20 cellular contexts compared by ENCODE assay signal in the genomic region with DNA sequence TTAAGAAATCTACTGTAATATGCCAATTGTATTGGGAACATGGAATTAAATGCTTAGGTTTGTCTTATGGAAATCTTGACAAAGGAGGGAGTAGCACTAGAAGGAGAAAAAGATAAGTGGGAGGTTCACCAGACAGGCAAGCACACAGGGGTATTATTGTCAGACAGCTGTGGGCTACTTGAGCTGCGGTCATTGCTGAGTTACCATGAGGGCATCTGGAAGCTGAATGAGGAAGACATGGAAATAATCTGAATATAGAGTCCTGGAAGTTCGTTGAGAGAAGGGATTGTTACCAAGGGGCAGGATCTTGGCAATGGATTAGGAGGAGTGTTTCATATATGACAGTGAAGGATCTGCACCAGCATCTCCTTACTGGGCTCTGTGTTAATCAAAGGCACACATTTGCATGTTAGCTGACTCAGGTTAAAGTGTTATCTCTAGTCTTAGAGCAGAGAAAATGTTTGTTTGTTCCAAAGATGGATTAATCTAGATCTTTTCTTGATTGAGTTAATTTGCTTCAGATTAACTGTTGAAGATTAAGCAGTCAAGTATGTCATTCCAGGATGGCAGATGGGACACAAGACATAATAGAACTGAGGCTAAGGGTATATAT. TPM values are rescaled to one million over a fixed set of nuclear protein-coding genes. Genes with fewer than 3 reads are reported as not detected.
DNase-seq lines count a peak whose midpoint lies in the region; ATAC-seq and TF ChIP-seq lines count a peak whose summit lies in the region.
"Had no signal": no experiment of that assay in that cellular context is flagged by ENCODE, and none has a peak within 500 bp of the region (broad histone marks: within the 10 kb centered on the region; RNA-seq: fewer than 3 reads in every experiment).

No MANE protein-coding gene starts in this region.

- in situ Hi-C loops in IMR-90 (cut with MboI; ENCODE audit: low sequenced_read_pairs) = no loop called here

- peak overlapping the region; percentile 2; the same call in 1 of the 2 replicates for H3K4ac ChIP-seq in IMR-90 (ENCODE audit: low read depth, low read length)

- CTCF ChIA-PET in CD8-positive, alpha-beta memory T cell (lab: Charles Lee) = no interaction called here
- CTCF ChIA-PET in IMR-90 (lab: Yijun Ruan, JAX) = interaction anchor here (1.0 kb wide), 1 partner anchor 15 kb away, joined by 3 read pairs; no protein-coding TSS in a partner anchor
- CTCF ChIA-PET in activated CD4-positive, alpha-beta memory T cell treated with anti-CD3 and anti-CD28 coated beads for 36 hours (lab: Charles Lee) = interaction anchor here (1.8 kb wide), 1 partner anchor 284 kb away, joined by 7 read pairs; no protein-coding TSS in a partner anchor

- H3K27me3 Mint-ChIP-seq in CD8-positive, alpha-beta memory T cell = no peaks in the 10 kb centered on the region
- H3K27me3 Mint-ChIP-seq in activated CD4-positive, alpha-beta memory T cell treated with anti-CD3 and anti-CD28 coated beads for 36 hours = no peaks in the 10 kb centered on the region

- peaks cover 1 to 5% (median 2%) of the 10 kb centered on the region in 3 donors for H3K36me3 Mint-ChIP-seq in CD8-positive, alpha-beta memory T cell
- peaks cover 41% of the 10 kb centered on the region for H3K36me3 Mint-ChIP-seq in activated CD4-positive, alpha-beta memory T cell treated with anti-CD3 and anti-CD28 coated beads for 36 hours

- no peak overlapping the region for H4K8ac ChIP-seq in IMR-90 (ENCODE audit: low read depth in 2 of 2, low read length in 2 of 2)

- POLR2A ChIA-PET in CD8-positive, alpha-beta memory T cell (lab: Charles Lee) = no interaction called here
- POLR2A ChIA-PET in IMR-90 (lab: Charles Lee; ENCODE audit: unreplicated experiment) = no interaction called here
- POLR2A ChIA-PET in activated CD4-positive, alpha-beta memory T cell treated with anti-CD3 and anti-CD28 coated beads for 36 hours (lab: Charles Lee) = interaction anchor here (0.5 to 1.7 kb wide), 2 partner anchors 9 to 95 kb away, joined by 3 to 7 read pairs; no protein-coding TSS in a partner anchor

- H2AK9ac ChIP-seq in IMR-90 (replicated peaks; ENCODE audit: low read depth, low read length, poor library complexity) = no peak overlapping the region

- no peak overlapping the region for H3K4me3 ChIP-seq in CD8-positive, alpha-beta memory T cell (ENCODE audit: low read length)
- no peak overlapping the region for H3K4me3 ChIP-seq in IMR-90 (ENCODE audit: insufficient read depth, low read depth, low read length)
- H3K4me3 ChIP-seq: breast epithelium, heart left ventricle, lung, prostate gland, transverse colon had no signal

- no peak for DNase-seq in CD8-positive, alpha-beta memory T cell
- no peak for DNase-seq in IMR-90
- DNase-seq in activated CD4-positive, alpha-beta memory T cell treated with anti-CD3 and anti-CD28 coated beads for 36 hours = no peak
- peak; percentile 85 for DNase-seq in myocyte (ENCODE audit: low read depth)
- no peak for DNase-seq in DMS 273 treated with DMSO at 0.1 percent for 48 hours (lab: John Stamatoyannopoulos, UW)
- DNase-seq in LoVo (ENCODE audit: low spot score) = no peak
- DNase-seq: activated CD4-positive, CD25-positive, alpha-beta regulatory T cell; activated CD8-positive, alpha-beta memory T cell treated with anti-CD3 and anti-CD28 coated beads, Interleukin-2, amount 50 U/mL, for 48 hours; DMS53; H7; heart left ventricle; NCI-H1417 treated with DMSO at 0.1 percent for 48 hours; nephron progenitor cell; Right ventricle myocardium superior; transverse colon had no signal

- H3K9me3 Mint-ChIP-seq in CD8-positive, alpha-beta memory T cell = no peaks in the 10 kb centered on the region
- no peaks in the 10 kb centered on the region for H3K9me3 Mint-ChIP-seq in activated CD4-positive, alpha-beta memory T cell treated with anti-CD3 and anti-CD28 coated beads for 36 hours
- H3K9me3 Mint-ChIP-seq: nephron progenitor cell had no signal

- H3K9ac ChIP-seq in IMR-90 (ENCODE audit: low read depth, low read length) = no peak overlapping the region

- H3K4me1 Mint-ChIP-seq in CD8-positive, alpha-beta memory T cell = peaks cover 61 to 77% (median 64%) of the 10 kb centered on the region in 3 donors
- peaks cover 72% of the 10 kb centered on the region for H3K4me1 Mint-ChIP-seq in activated CD4-positive, alpha-beta memory T cell treated with anti-CD3 and anti-CD28 coated beads for 36 hours (ENCODE audit: low read depth)

- H3K18ac ChIP-seq in IMR-90 (ENCODE audit: low read depth, low read length) = no peak overlapping the region

- no peak for TF ChIP-seq POLR2A in IMR-90 (IDR thresholded peaks at IDR 0.05; ENCODE audit: low read depth, low read length)

- H2AFZ ChIP-seq in IMR-90 (replicated peaks; ENCODE audit: low read length, poor library complexity) = no peak overlapping the region

- no peak overlapping the region for H3K56ac ChIP-seq in IMR-90 (ENCODE audit: extremely low read depth, insufficient read depth, low read length)

- BruUV-seq in IMR-90 (replicated peaks; lab: Mats Ljungman, UMichigan) = no TSS peak

- no peak for TF ChIP-seq CTCF in IMR-90 (conservative IDR thresholded peaks at IDR 0.05; ENCODE audit: low read depth, low read length)

- TF ChIP-seq RAD21 in IMR-90 (IDR thresholded peaks at IDR 0.05; ENCODE audit: low read length) = no peak

- intact Hi-C loops in IMR-90 (cut with micrococcal nuclease) = no loop called here
- intact Hi-C loops in activated CD4-positive, alpha-beta memory T cell treated with anti-CD3 and anti-CD28 coated beads for 36 hours (cut with micrococcal nuclease) = no loop called here

- H4K5ac ChIP-seq in IMR-90 (ENCODE audit: low read depth, low read length) = no peak overlapping the region

- no peak overlapping the region for H2BK5ac ChIP-seq in IMR-90 (ENCODE audit: low read depth, low read length, poor library complexity, severe bottlenecking)

- no peak overlapping the region for H3K4me2 ChIP-seq in IMR-90 (ENCODE audit: low read depth, low read length)

- no peak overlapping the region for H3K14ac ChIP-seq in IMR-90 (replicated peaks; ENCODE audit: low read depth, low read length)

- H4K20me1 ChIP-seq in IMR-90 (ENCODE audit: insufficient read depth, low read length) = no peaks in the 10 kb centered on the region

- no peak overlapping the region; the same call in 1 of the 2 replicates for H2AK5ac ChIP-seq in IMR-90 (ENCODE audit: low read depth, low read length)

- peaks cover 31% of the 10 kb centered on the region for H3K4me1 ChIP-seq in CD8-positive, alpha-beta memory T cell (ENCODE audit: insufficient read depth, low read length)
- H3K4me1 ChIP-seq in IMR-90 (ENCODE audit: control insufficient read depth, insufficient read depth, low read length) = peaks cover 5% of the 10 kb centered on the region
- H3K4me1 ChIP-seq: breast epithelium, prostate gland had no signal

- no peaks in the 10 kb centered on the region for H3K27me3 ChIP-seq in CD8-positive, alpha-beta memory T cell (ENCODE audit: insufficient read depth, low read length, poor library complexity, severe bottlenecking)
- no peaks in the 10 kb centered on the region for H3K27me3 ChIP-seq in IMR-90 (ENCODE audit: control insufficient read depth, insufficient read depth, low read length)
- H3K27me3 ChIP-seq: breast epithelium, heart left ventricle, transverse colon had no signal

- no peak overlapping the region for H2BK120ac ChIP-seq in IMR-90 (ENCODE audit: low read depth, low read length)

- no peak overlapping the region for H3K27ac ChIP-seq in CD8-positive, alpha-beta memory T cell (ENCODE audit: low read depth, low read length)
- H3K27ac ChIP-seq in IMR-90 (ENCODE audit: insufficient read depth, low read length) = no peak overlapping the region
- H3K27ac ChIP-seq: heart left ventricle, prostate gland had no signal

- no peaks in the 10 kb centered on the region for H3K36me3 ChIP-seq in CD8-positive, alpha-beta memory T cell (ENCODE audit: insufficient read depth, low read length)
- peaks cover 1% of the 10 kb centered on the region; the same call in 1 of the 2 replicates for H3K36me3 ChIP-seq in IMR-90 (ENCODE audit: control insufficient read depth, insufficient read depth, low read length)
- H3K36me3 ChIP-seq: breast epithelium, heart left ventricle, prostate gland, transverse colon had no signal

- peak overlapping the region; percentile 7 to 90 (median 78) for H3K27ac Mint-ChIP-seq in CD8-positive, alpha-beta memory T cell
- peak overlapping the region; percentile 88 for H3K27ac Mint-ChIP-seq in activated CD4-positive, alpha-beta memory T cell treated with anti-CD3 and anti-CD28 coated beads for 36 hours
- H3K27ac Mint-ChIP-seq: nephron progenitor cell had no signal

- dilution Hi-C loops in IMR-90 (cut with HindIII; ENCODE audit: low sequenced_read_pairs, unreplicated experiment) = no loop called here

- no peak overlapping the region for H2BK15ac ChIP-seq in IMR-90 (ENCODE audit: low read depth, low read length)

- 80% methylated on average over 2 of the region's 2 CpGs; no CpG with 5 or more reads in 1 of the 2 experiments for WGBS in IMR-90 (ENCODE audit: extremely low coverage in 2 of 2, insufficient read length in 1 of 2), 2 experiments

- H3K9me1 ChIP-seq in IMR-90 (ENCODE audit: insufficient read depth, low read length) = peaks cover 3% of the 10 kb centered on the region; the same call in 1 of the 2 replicates

- ATAC-seq in IMR-90 (ENCODE audit: low read depth) (no peak), HG03342 (IDR thresholded peaks at IDR 0.05; ENCODE audit: unreplicated experiment) (no peak)
- ATAC-seq: esophagus mucosa, heart left ventricle had no signal

- no peaks in the 10 kb centered on the region for H3K9me3 ChIP-seq in CD8-positive, alpha-beta memory T cell (ENCODE audit: low read length)
- no peaks in the 10 kb centered on the region for H3K9me3 ChIP-seq in IMR-90 (ENCODE audit: control insufficient read depth, insufficient read depth, low read length)
- H3K9me3 ChIP-seq: breast epithelium, heart left ventricle, prostate gland, transverse colon had no signal

- H3K23ac ChIP-seq in IMR-90 (ENCODE audit: low read depth, low read length) = no peak overlapping the region

- H3K79me1 ChIP-seq in IMR-90 (ENCODE audit: low read depth in 1 of 2, low read length in 2 of 2) = peaks cover 11 to 24% of the 10 kb centered on the region in 2 experiments

- H3K4me3 Mint-ChIP-seq in CD8-positive, alpha-beta memory T cell = peak overlapping the region in 6 of 7 donors; percentile 2 to 88 (median 78)
- H3K4me3 Mint-ChIP-seq in activated CD4-positive, alpha-beta memory T cell treated with anti-CD3 and anti-CD28 coated beads for 36 hours = peak overlapping the region; percentile 73
- H3K4me3 Mint-ChIP-seq: nephron progenitor cell had no signal

- no peak overlapping the region for H2BK20ac ChIP-seq in IMR-90 (ENCODE audit: low read depth, low read length)

- no peak overlapping the region for H4K91ac ChIP-seq in IMR-90 (ENCODE audit: insufficient read depth, low read depth, low read length)

RNA-seq across cellular contexts. Expression of gene SUPT3H, which starts 53.0 kb away (rescaled TPM):
- total RNA-seq in CD8-positive, alpha-beta memory T cell = 10 to 100 TPM; 14.6 to 17.1 TPM
- 13.7 TPM for polyA plus RNA-seq in CD8-positive, alpha-beta memory T cell
- total RNA-seq in IMR-90 (2012; rRNA removed) = 4.2 and 5.0 TPM in 2 replicates
- polyA plus RNA-seq in IMR-90 (2012; rRNA removed) = 4.5 and 5.4 TPM in 2 replicates
- 4.2 and 5.0 TPM in 2 replicates for polyA plus RNA-seq in IMR-90 (2012; cell fraction: cytosol; rRNA removed)
- 3.2 and 12.9 TPM in 2 replicates for polyA plus RNA-seq in IMR-90 (2012; cell fraction: nucleus; rRNA removed; ENCODE audit: low replicate concordance)
- total RNA-seq in activated CD4-positive, alpha-beta memory T cell treated with anti-CD3 and anti-CD28 coated beads for 36 hours = 10 to 100 TPM; 17.4 to 18.2 TPM
- total RNA-seq in myocyte = 3.4 and 7.8 TPM in 2 replicates
- polyA plus RNA-seq in myocyte (2012) = 7.6 TPM
